ENCODE assay signal across 9 cellular contexts in genomic region chr14:68297871-68298468, GRCh38.
A peak's percentile ranks its signal among the peaks of the same experiment; 100 is the strongest.
DNase-seq lines count a peak whose midpoint lies in the region; ATAC-seq lines count a peak whose summit lies in the region.
"Had no signal": no experiment of that assay in that cellular context is flagged by ENCODE, and none has a peak within 500 bp of the region (broad histone marks: within the 10 kb centered on the region; RNA-seq: fewer than 3 reads in every experiment).

No MANE protein-coding gene starts in this region.

- peaks cover 22 to 46% (median 43%) of the 10 kb centered on the region in 4 donors for H3K4me1 Mint-ChIP-seq in naive thymus-derived CD8-positive, alpha-beta T cell
- H3K4me1 Mint-ChIP-seq in activated T-cell treated with anti-CD3 and anti-CD28 coated beads, Interleukin-2, amount 50 U/mL, for 72 hours (ENCODE audit: low read depth) = peaks cover 29% of the 10 kb centered on the region

- peaks cover 0 to 13% (median 7%) of the 10 kb centered on the region in 9 donors for H3K9me3 Mint-ChIP-seq in naive thymus-derived CD8-positive, alpha-beta T cell
- H3K9me3 Mint-ChIP-seq in activated T-cell treated with anti-CD3 and anti-CD28 coated beads, Interleukin-2, amount 50 U/mL, for 72 hours = peaks cover 6 to 7% of the 10 kb centered on the region in 2 donors

- POLR2A ChIA-PET in naive thymus-derived CD8-positive, alpha-beta T cell (lab: Charles Lee) = interaction anchor here (0.6 to 1.5 kb wide), 4 partner anchors 11 to 48 kb away, joined by 3 to 7 read pairs (median 4); no protein-coding TSS in a partner anchor

- peak overlapping the region in 2 of 10 donors; percentile 1 to 51 for H3K4me3 Mint-ChIP-seq in naive thymus-derived CD8-positive, alpha-beta T cell
- no peak overlapping the region for H3K4me3 Mint-ChIP-seq in activated T-cell treated with anti-CD3 and anti-CD28 coated beads, Interleukin-2, amount 50 U/mL, for 72 hours
- H3K4me3 Mint-ChIP-seq: T-helper 1 cell treated with Interleukin-12 subunit alpha and Interleukin-12 subunit beta and Interleukin-4 antibody, amounts not matched to agents 30 μg/mL and 1 μg/mL, for 36 hours had no signal

- H3K36me3 Mint-ChIP-seq in naive thymus-derived CD8-positive, alpha-beta T cell = peaks cover 0 to 14% (median 9%) of the 10 kb centered on the region in 3 donors
- peaks cover 4 to 17% of the 10 kb centered on the region in 2 donors for H3K36me3 Mint-ChIP-seq in activated T-cell treated with anti-CD3 and anti-CD28 coated beads, Interleukin-2, amount 50 U/mL, for 72 hours (ENCODE audit: insufficient read depth in 2 of 2)

- peak; percentile 12 for DNase-seq in COLO829 (ENCODE audit: low spot score)
- DNase-seq in MV-4-11 (lab: John Stamatoyannopoulos, UW) = peak; percentile 60
- DNase-seq in dermis microvascular lymphatic vessel endothelial cell (ENCODE audit: low read depth in 2 of 2) = peak; percentile 52 to 57
- DNase-seq in naive thymus-derived CD8-positive, alpha-beta T cell = no peak
- no peak for DNase-seq in activated gamma-delta T cell (lab: John Stamatoyannopoulos, UW)
- no peak for DNase-seq in activated T-cell treated with anti-CD3 and anti-CD28 coated beads, Interleukin-2, amount 50 U/mL, for 72 hours

- H3K27me3 Mint-ChIP-seq in naive thymus-derived CD8-positive, alpha-beta T cell = no peaks in the 10 kb centered on the region
- H3K27me3 Mint-ChIP-seq in activated T-cell treated with anti-CD3 and anti-CD28 coated beads, Interleukin-2, amount 50 U/mL, for 72 hours (ENCODE audit: low read depth) = no peaks in the 10 kb centered on the region

- H3K27ac Mint-ChIP-seq in naive thymus-derived CD8-positive, alpha-beta T cell = peak overlapping the region; percentile 41 to 88 (median 67)
- H3K27ac Mint-ChIP-seq in activated T-cell treated with anti-CD3 and anti-CD28 coated beads, Interleukin-2, amount 50 U/mL, for 72 hours = no peak overlapping the region
- H3K27ac Mint-ChIP-seq: T-helper 1 cell treated with Interleukin-12 subunit alpha and Interleukin-12 subunit beta and Interleukin-4 antibody, amounts not matched to agents 30 μg/mL and 1 μg/mL, for 36 hours had no signal

- no peak for ATAC-seq in naive thymus-derived CD8-positive, alpha-beta T cell
- ATAC-seq in GM21825 (IDR thresholded peaks at IDR 0.05; ENCODE audit: unreplicated experiment) (no peak), HG03045 (IDR thresholded peaks at IDR 0.05; ENCODE audit: unreplicated experiment) (no peak)
- no peak for ATAC-seq in activated T-cell treated with anti-CD3 and anti-CD28 coated beads, Interleukin-2, amount 50 U/mL, for 72 hours (replicated peaks in 1 of 2)

Comparison
In these comparisons a context has a peak if more than half of its experiments do, and no peak if none do; other contexts are left out.
1. DNase-seq: peak in COLO829 (single experiment), MV-4-11 (single experiment) and dermis microvascular lymphatic vessel endothelial cell (2 of 2); none in naive thymus-derived CD8-positive, alpha-beta T cell (0 of 10), activated gamma-delta T cell (single experiment) and activated T-cell treated with anti-CD3 and anti-CD28 coated beads, Interleukin-2, amount 50 U/mL, for 72 hours (0 of 2).